ENCODE assay signal across 16 cellular contexts in genomic region chr19:55451163-55451521, GRCh38. TPM values are rescaled to one million over a fixed set of nuclear protein-coding genes. Genes with fewer than 3 reads are reported as not detected.
DNase-seq lines count a peak whose midpoint lies in the region; ATAC-seq lines count a peak whose summit lies in the region.
"Had no signal": no experiment of that assay in that cellular context is flagged by ENCODE, and none has a peak within 500 bp of the region (broad histone marks: within the 10 kb centered on the region; RNA-seq: fewer than 3 reads in every experiment).

No MANE protein-coding gene starts in this region.

- H3K4me1 ChIP-seq in HUES64 (ENCODE audit: insufficient read depth, low read length) (no peaks in the 10 kb centered on the region; the same call in 1 of the 2 replicates), ectodermal cell (ENCODE audit: control insufficient read depth, insufficient read depth, low read length) (peaks cover 5% of the 10 kb centered on the region), neuron (ENCODE audit: insufficient read depth, low read length) (peaks cover 21% of the 10 kb centered on the region)
- H3K4me1 ChIP-seq: right lobe of liver had no signal

- H3K27ac ChIP-seq in HUES64 (ENCODE audit: low read depth, low read length) (no peak overlapping the region), ectodermal cell (ENCODE audit: insufficient read depth, low read depth, low read length, poor library complexity, severe bottlenecking) (no peak overlapping the region)
- H3K27ac ChIP-seq: 22Rv1, HL-60, PC-9, right lobe of liver, tibial artery had no signal

- WGBS in HUES64: 3% methylated on average over 33 of the region's 34 CpGs
- WGBS in ectodermal cell, 2 experiments: 2 to 3% methylated on average over 33 of the region's 34 CpGs

- H3K9ac ChIP-seq in HUES64 (ENCODE audit: low read depth, low read length): no peak overlapping the region

- peak; percentile 50 for DNase-seq in DMS 273 (lab: John Stamatoyannopoulos, UW; ENCODE audit: unreplicated experiment)
- DNase-seq in DMS 273 treated with DMSO at 0.1 percent for 48 hours (lab: John Stamatoyannopoulos, UW): no peak
- DNase-seq in left lobe of liver (ENCODE audit: low spot score): no peak
- DNase-seq in OCI-M2 (lab: John Stamatoyannopoulos, UW; ENCODE audit: unreplicated experiment): no peak
- DNase-seq: activated CD8-positive, alpha-beta memory T cell treated with anti-CD3 and anti-CD28 coated beads for 24 hours; PC-9; tibial artery had no signal

- no peaks in the 10 kb centered on the region for H3K36me3 ChIP-seq in HUES64 (ENCODE audit: insufficient read depth, low read length)
- no peaks in the 10 kb centered on the region for H3K36me3 ChIP-seq in ectodermal cell (ENCODE audit: control insufficient read depth, insufficient read depth, low read length)
- H3K36me3 ChIP-seq in neuron (ENCODE audit: insufficient read depth, low read length): peaks cover under 1% of the 10 kb centered on the region

- H3K4me3 ChIP-seq in HUES64 (ENCODE audit: low read length): peak overlapping the region; percentile 37
- H3K4me3 ChIP-seq in ectodermal cell (ENCODE audit: insufficient read depth, low read depth, low read length): peak overlapping the region; percentile 25
- H3K4me3 ChIP-seq in neuron (ENCODE audit: low read length): peak overlapping the region; percentile 53
- H3K4me3 ChIP-seq: PC-9, right lobe of liver, tibial artery had no signal

- H3K9me3 ChIP-seq in HUES64 (ENCODE audit: insufficient read depth, low read depth, low read length) (no peaks in the 10 kb centered on the region), ectodermal cell (ENCODE audit: control insufficient read depth, low read length) (no peaks in the 10 kb centered on the region), neuron (ENCODE audit: low read length) (no peaks in the 10 kb centered on the region)
- H3K9me3 ChIP-seq: right lobe of liver, tibial artery had no signal

- H3K27me3 ChIP-seq in HUES64 (ENCODE audit: insufficient read depth, low read length) (peaks cover 63% of the 10 kb centered on the region), ectodermal cell (ENCODE audit: control insufficient read depth, insufficient read depth, low read length, poor library complexity, severe bottlenecking) (peaks cover 65% of the 10 kb centered on the region), neuron (ENCODE audit: insufficient read depth, low read length) (peaks cover under 1% of the 10 kb centered on the region)
- H3K27me3 ChIP-seq: right lobe of liver had no signal

- no peak for ATAC-seq in left lobe of liver
- no peak for ATAC-seq in activated CD4-positive, CD25-positive, alpha-beta regulatory T cell treated with anti-CD3 and anti-CD28 coated beads, Interleukin-2, amount 50 U/mL, for 24 hours
- ATAC-seq: right lobe of liver had no signal

- peak overlapping the region; percentile 64 for H2AFZ ChIP-seq in neuron (ENCODE audit: low read depth, low read length)
- H2AFZ ChIP-seq: PC-9 had no signal

RNA-seq across cellular contexts. Expression of gene SHISA7, which starts 8.0 kb away (rescaled TPM):
- polyA plus RNA-seq in HUES64 (2013, experiment 1 of 2): 0.15 TPM
- 0.32 TPM for polyA plus RNA-seq in HUES64 (2013, experiment 2 of 2)
- 0.19 TPM for polyA plus RNA-seq in ectodermal cell (2013, experiment 1 of 4)
- 0.20 TPM for polyA plus RNA-seq in ectodermal cell (2013, experiment 2 of 4)
- 0.21 TPM for polyA plus RNA-seq in ectodermal cell (2013, experiment 3 of 4)
- polyA plus RNA-seq in ectodermal cell (2013, experiment 4 of 4): 0.28 TPM
- not detected for total RNA-seq in left lobe of liver
- total RNA-seq: M059J, myocyte, PC-9 had no signal

RNA-seq across cellular contexts. Expression of gene ISOC2, which starts 10.3 kb away (rescaled TPM):
- 54.9 TPM for polyA plus RNA-seq in HUES64 (2013, experiment 1 of 2)
- 52.0 TPM for polyA plus RNA-seq in HUES64 (2013, experiment 2 of 2)
- 22.7 TPM for polyA plus RNA-seq in ectodermal cell (2013, experiment 1 of 4)
- polyA plus RNA-seq in ectodermal cell (2013, experiment 2 of 4): 26.4 TPM
- polyA plus RNA-seq in ectodermal cell (2013, experiment 3 of 4): 26.7 TPM
- polyA plus RNA-seq in ectodermal cell (2013, experiment 4 of 4): 28.1 TPM
- 105 TPM for total RNA-seq in left lobe of liver

RNA-seq across cellular contexts. Expression of gene C19orf85, which starts 13.4 kb away (rescaled TPM):
- polyA plus RNA-seq in HUES64 (2013, experiment 1 of 2): 2.3 TPM
- polyA plus RNA-seq in HUES64 (2013, experiment 2 of 2): 2.0 TPM
- polyA plus RNA-seq in ectodermal cell (2013, experiment 1 of 4): not detected
- 0.50 TPM for polyA plus RNA-seq in ectodermal cell (2013, experiment 2 of 4)
- 0.43 TPM for polyA plus RNA-seq in ectodermal cell (2013, experiment 3 of 4)
- 0.28 TPM for polyA plus RNA-seq in ectodermal cell (2013, experiment 4 of 4)
- not detected for total RNA-seq in left lobe of liver
- total RNA-seq: M059J, myocyte, right lobe of liver had no signal

RNA-seq across cellular contexts. Expression of gene ZNF628, which starts 25.3 kb away (rescaled TPM):
- 10.1 TPM for polyA plus RNA-seq in HUES64 (2013, experiment 1 of 2)
- polyA plus RNA-seq in HUES64 (2013, experiment 2 of 2): 10.2 TPM
- 9.0 TPM for polyA plus RNA-seq in ectodermal cell (2013, experiment 1 of 4)
- 10.6 TPM for polyA plus RNA-seq in ectodermal cell (2013, experiment 2 of 4)
- 9.4 TPM for polyA plus RNA-seq in ectodermal cell (2013, experiment 3 of 4)
- polyA plus RNA-seq in ectodermal cell (2013, experiment 4 of 4): 9.4 TPM
- 5.3 TPM for total RNA-seq in left lobe of liver

RNA-seq across cellular contexts. Expression of gene NAT14, which starts 33.8 kb away (rescaled TPM):
- polyA plus RNA-seq in HUES64 (2013, experiment 1 of 2): 35.3 TPM
- polyA plus RNA-seq in HUES64 (2013, experiment 2 of 2): 34.2 TPM
- polyA plus RNA-seq in ectodermal cell (2013, experiment 1 of 4): 70.2 TPM
- polyA plus RNA-seq in ectodermal cell (2013, experiment 2 of 4): 71.7 TPM
- polyA plus RNA-seq in ectodermal cell (2013, experiment 3 of 4): 51.4 TPM
- 68.8 TPM for polyA plus RNA-seq in ectodermal cell (2013, experiment 4 of 4)
- total RNA-seq in left lobe of liver: 4.6 TPM
